In genomic region chr6:83067448-83068413, GRCh38 we compare ENCODE assay signal across 8 cellular contexts. TPM values are rescaled to one million over a fixed set of nuclear protein-coding genes. Genes with fewer than 3 reads are reported as not detected.
DNase-seq lines count a peak whose midpoint lies in the region; ATAC-seq and TF ChIP-seq lines count a peak whose summit lies in the region.

Gene DOP1A, plus strand, starts transcription at chr6:83067671. Its CDS starts 29,307 bp downstream, at chr6:83096978.

- H3K27me3 ChIP-seq in BJ (ENCODE audit: control insufficient read depth, insufficient read depth, low read length) (no peaks in the 10 kb centered on the region), kidney epithelial cell (ENCODE audit: control insufficient read depth, insufficient read depth, low read length) (no peaks in the 10 kb centered on the region)

- TF ChIP-seq CTCF in BJ (IDR thresholded peaks at IDR 0.05; ENCODE audit: insufficient read depth, low read depth, low read length) (peak; percentile 99), choroid plexus epithelial cell (conservative IDR thresholded peaks at IDR 0.05; ENCODE audit: low read depth, low read length) (peak; percentile 99), kidney epithelial cell (IDR thresholded peaks at IDR 0.05; ENCODE audit: insufficient read depth, low read length, poor library complexity, severe bottlenecking) (peak; percentile 96)

- DNase-seq in BJ (ENCODE audit: low read depth), result peak; percentile 47
- DNase-seq in GM19238 (ENCODE audit: insufficient read length, low spot score), result peak; percentile 81
- DNase-seq in NCI-H510A treated with DMSO at 0.1 percent for 48 hours (lab: John Stamatoyannopoulos, UW), result peak; percentile 89
- peak; percentile 97 to 98 for DNase-seq in activated CD4-positive, alpha-beta T cell treated with anti-CD3 and anti-CD28 coated beads for 24 hours (ENCODE audit: low read depth in 2 of 2)
- peak; percentile 96 for DNase-seq in choroid plexus epithelial cell (ENCODE audit: low read depth)
- DNase-seq in kidney epithelial cell (ENCODE audit: low read depth), result peak; percentile 76
- DNase-seq in stimulated activated CD4-positive, alpha-beta T cell treated with anti-CD3 and anti-CD28 coated beads, Interleukin-15, amount 100 ng/mL, for 48 hours (ENCODE audit: low read depth in 2 of 2), result peak; percentile 92 to 96

- peak within 1 kb of the TSS; percentile 97 for H3K4me3 ChIP-seq in BJ (ENCODE audit: low read depth, low read length)
- H3K4me3 ChIP-seq in choroid plexus epithelial cell (ENCODE audit: low read depth, low read length), result peak within 1 kb of the TSS; percentile 90
- H3K4me3 ChIP-seq in kidney epithelial cell (ENCODE audit: low read depth, low read length), result peak within 1 kb of the TSS; percentile 93

- POLR2A ChIA-PET in BJ (lab: Charles Lee), result interaction anchor here (0.6 kb wide), 1 partner anchor 448 kb away, joined by 3 read pairs; no protein-coding TSS in a partner anchor

- H3K36me3 ChIP-seq in BJ (ENCODE audit: control insufficient read depth, insufficient read depth, low read length), result no peaks in the 10 kb centered on the region
- no peaks in the 10 kb centered on the region for H3K36me3 ChIP-seq in kidney epithelial cell (ENCODE audit: control insufficient read depth, insufficient read depth, low read length)

- CTCF ChIA-PET in BJ (lab: Yijun Ruan, JAX), result interaction anchor here (0.6 to 10.2 kb wide), 47 partner anchors 8 to 819 kb away, joined by 3 to 281 read pairs (median 6); partner anchors contain the start of genes PGM3, PRSS35 and RWDD2A

- peak; percentile 83 for ATAC-seq in HG03442 (IDR thresholded peaks at IDR 0.05; ENCODE audit: unreplicated experiment)

RNA-seq across cellular contexts. Expression of gene DOP1A, which starts in this region (rescaled TPM):
- 4.7 and 11.5 TPM in 2 replicates for polyA plus RNA-seq in BJ (2011; rRNA removed)
- 12.5 and 15.7 TPM in 2 replicates for polyA minus RNA-seq in BJ (2011; rRNA and poly(A)+ RNA removed)
- total RNA-seq in kidney epithelial cell, result 11.7 and 17.0 TPM in 2 replicates

Comparison
In these comparisons a context has a peak if more than half of its experiments do, and no peak if none do; other contexts are left out.
1. Peak in every context shown above with its lines: DNase-seq, ATAC-seq and H3K4me3 ChIP-seq.
2. DNase-seq: peak in every context shown above with its lines; median percentile 98 in activated CD4-positive, alpha-beta T cell treated with anti-CD3 and anti-CD28 coated beads for 24 hours; 96 in choroid plexus epithelial cell; 94 in stimulated activated CD4-positive, alpha-beta T cell treated with anti-CD3 and anti-CD28 coated beads, Interleukin-15, amount 100 ng/mL, for 48 hours; 89 in NCI-H510A treated with DMSO at 0.1 percent for 48 hours; 81 in GM19238; 76 in kidney epithelial cell; 47 in BJ.